In genomic region chr1:175095069-175095468, GRCh38 we compare ENCODE assay signal across 33 cellular contexts. TPM values are rescaled to one million over a fixed set of nuclear protein-coding genes. Genes with fewer than 3 reads are reported as not detected.
"Had no signal": no experiment of that assay in that cellular context is flagged by ENCODE, and none has a peak within 500 bp of the region (broad histone marks: within the 10 kb centered on the region; RNA-seq: fewer than 3 reads in every experiment).

No MANE protein-coding gene starts in this region.

- ATAC-seq: naive thymus-derived CD8-positive, alpha-beta T cell; natural killer cell treated with Interleukin-12 subunit alpha and Interleukin-12 subunit beta and Interleukin-15 and Interleukin-18, amount 100 ng/mL, for 72 hours; pancreas; psoas muscle; right cardiac atrium; sciatic nerve; stimulated activated memory B cell treated with anti-CD40 and anti-IgM and Interleukin-4, amounts not matched to agents 10 μg/mL and 1 μg/mL and 100 μg/mL, for 72 hours; stimulated activated naive CD8-positive, alpha-beta T cell treated with anti-CD3 and anti-CD28 coated beads, Interleukin-15, amount 100 ng/mL, for 72 hours; stimulated activated naive CD8-positive, alpha-beta T cell treated with anti-CD3 and anti-CD28 coated beads, Interleukin-15, Interleukin-2, amounts not matched to agents 100 U/mL and 50 U/mL, for 24 hours; upper lobe of right lung had no signal

- DNase-seq: naive thymus-derived CD8-positive, alpha-beta T cell; nephron progenitor cell; nucleus accumbens; pancreas; psoas muscle; right cardiac atrium; spleen; stimulated activated CD4-positive, alpha-beta T cell treated with anti-CD3 and anti-CD28 coated beads, Interleukin-12 subunit alpha, Interleukin-12 subunit beta, amount 100 ng/mL, for 4 hours; stimulated activated CD4-positive, alpha-beta T cell treated with anti-CD3 and anti-CD28 coated beads, Interleukin-1b, Interleukin-23, amount 100 ng/mL, for 48 hours; stimulated activated CD4-positive, alpha-beta T cell treated with anti-CD3 and anti-CD28 coated beads, Interleukin-4, amount 100 ng/mL, for 1 hour; stimulated activated CD4-positive, alpha-beta T cell treated with anti-CD3 and anti-CD28 coated beads, Interleukin-4, amount 100 ng/mL, for 4 hours; stimulated activated CD8-positive, alpha-beta memory T cell treated with anti-CD3 and anti-CD28 coated beads, Interleukin-4, amount 100 ng/mL, for 48 hours; stimulated activated naive CD4-positive, alpha-beta T cell; stimulated activated naive CD8-positive, alpha-beta T cell treated with anti-CD3 and anti-CD28 coated beads, Interleukin-15, amount 100 ng/mL, for 72 hours; stimulated activated naive CD8-positive, alpha-beta T cell treated with anti-CD3 and anti-CD28 coated beads, Interleukin-15, Interleukin-2, amounts not matched to agents 100 U/mL and 50 U/mL, for 24 hours; substantia nigra; testis; tibial artery; transverse colon; upper lobe of right lung; uterus had no signal

- H3K27me3 ChIP-seq: neutrophil, pancreas, spleen, suprapubic skin, testis, tibial artery, transverse colon, upper lobe of right lung, uterus had no signal

- H3K4me1 Mint-ChIP-seq: naive thymus-derived CD8-positive, alpha-beta T cell; nephron progenitor cell; stimulated activated memory B cell treated with anti-CD40 and anti-IgM and Interleukin-4, amounts not matched to agents 10 μg/mL and 1 μg/mL and 100 μg/mL, for 72 hours; stimulated activated naive CD8-positive, alpha-beta T cell treated with anti-CD3 and anti-CD28 coated beads, Interleukin-15, amount 100 ng/mL, for 72 hours had no signal

- H3K36me3 ChIP-seq: neutrophil, pancreas, spleen, suprapubic skin, tibial artery, transverse colon, upper lobe of right lung, uterus had no signal

- H3K4me1 ChIP-seq: pancreas, psoas muscle, spleen, suprapubic skin, testis, tibial artery, transverse colon, upper lobe of right lung, uterus had no signal

- H3K27ac Mint-ChIP-seq: naive thymus-derived CD8-positive, alpha-beta T cell; natural killer cell treated with Interleukin-12 subunit alpha and Interleukin-12 subunit beta and Interleukin-15 and Interleukin-18, amount 100 ng/mL, for 72 hours; nephron progenitor cell; progenitor cell of endocrine pancreas; stimulated activated memory B cell treated with anti-CD40 and anti-IgM and Interleukin-4, amounts not matched to agents 10 μg/mL and 1 μg/mL and 100 μg/mL, for 72 hours; type B pancreatic cell had no signal

- H3K27ac ChIP-seq: neutrophil, pancreas, psoas muscle, skin epidermis, spleen, suprapubic skin, testis, tibial artery, transverse colon, upper lobe of right lung, uterus had no signal

- H3K36me3 Mint-ChIP-seq: naive thymus-derived CD8-positive, alpha-beta T cell; natural killer cell treated with Interleukin-12 subunit alpha and Interleukin-12 subunit beta and Interleukin-15 and Interleukin-18, amount 100 ng/mL, for 72 hours; stimulated activated memory B cell treated with anti-CD40 and anti-IgM and Interleukin-4, amounts not matched to agents 10 μg/mL and 1 μg/mL and 100 μg/mL, for 72 hours; type B pancreatic cell had no signal

- H3K4me3 Mint-ChIP-seq: naive thymus-derived CD8-positive, alpha-beta T cell; natural killer cell treated with Interleukin-12 subunit alpha and Interleukin-12 subunit beta and Interleukin-15 and Interleukin-18, amount 100 ng/mL, for 72 hours; nephron progenitor cell; neural crest cell; stimulated activated memory B cell treated with anti-CD40 and anti-IgM and Interleukin-4, amounts not matched to agents 10 μg/mL and 1 μg/mL and 100 μg/mL, for 72 hours; stimulated activated naive CD8-positive, alpha-beta T cell treated with anti-CD3 and anti-CD28 coated beads, Interleukin-15, amount 100 ng/mL, for 72 hours; type B pancreatic cell had no signal

- H3K9me3 Mint-ChIP-seq: naive thymus-derived CD8-positive, alpha-beta T cell; natural killer cell treated with Interleukin-12 subunit alpha and Interleukin-12 subunit beta and Interleukin-15 and Interleukin-18, amount 100 ng/mL, for 72 hours; nephron progenitor cell; neural crest cell; stimulated activated memory B cell treated with anti-CD40 and anti-IgM and Interleukin-4, amounts not matched to agents 10 μg/mL and 1 μg/mL and 100 μg/mL, for 72 hours; stimulated activated naive CD8-positive, alpha-beta T cell treated with anti-CD3 and anti-CD28 coated beads, Interleukin-15, amount 100 ng/mL, for 72 hours; type B pancreatic cell had no signal

- H3K9me3 ChIP-seq: neutrophil, pancreas, psoas muscle, spleen, suprapubic skin, testis, tibial artery, transverse colon, upper lobe of right lung, uterus had no signal

- FAIRE-seq: pancreas had no signal

- H3K27me3 Mint-ChIP-seq: progenitor cell of endocrine pancreas; stimulated activated naive CD8-positive, alpha-beta T cell treated with anti-CD3 and anti-CD28 coated beads, Interleukin-15, amount 100 ng/mL, for 72 hours had no signal

- H3K4me2 ChIP-seq: smooth muscle cell had no signal

- H3K4me3 ChIP-seq: pancreas, psoas muscle, skin epidermis, smooth muscle cell, spleen, suprapubic skin, testis, tibial artery, transverse colon, upper lobe of right lung, uterus had no signal

RNA-seq across cellular contexts. Expression of gene TNN, which starts 27.4 kb away (rescaled TPM):
- total RNA-seq: naive thymus-derived CD8-positive, alpha-beta T cell; natural killer cell treated with Interleukin-12 subunit alpha and Interleukin-12 subunit beta and Interleukin-15 and Interleukin-18, amount 100 ng/mL, for 72 hours; osteocyte; psoas muscle; renal cortical epithelial cell; upper lobe of right lung had no signal
- polyA plus RNA-seq: naive thymus-derived CD8-positive, alpha-beta T cell had no signal
